2 cellular contexts compared by ENCODE assay signal in the genomic region with DNA sequence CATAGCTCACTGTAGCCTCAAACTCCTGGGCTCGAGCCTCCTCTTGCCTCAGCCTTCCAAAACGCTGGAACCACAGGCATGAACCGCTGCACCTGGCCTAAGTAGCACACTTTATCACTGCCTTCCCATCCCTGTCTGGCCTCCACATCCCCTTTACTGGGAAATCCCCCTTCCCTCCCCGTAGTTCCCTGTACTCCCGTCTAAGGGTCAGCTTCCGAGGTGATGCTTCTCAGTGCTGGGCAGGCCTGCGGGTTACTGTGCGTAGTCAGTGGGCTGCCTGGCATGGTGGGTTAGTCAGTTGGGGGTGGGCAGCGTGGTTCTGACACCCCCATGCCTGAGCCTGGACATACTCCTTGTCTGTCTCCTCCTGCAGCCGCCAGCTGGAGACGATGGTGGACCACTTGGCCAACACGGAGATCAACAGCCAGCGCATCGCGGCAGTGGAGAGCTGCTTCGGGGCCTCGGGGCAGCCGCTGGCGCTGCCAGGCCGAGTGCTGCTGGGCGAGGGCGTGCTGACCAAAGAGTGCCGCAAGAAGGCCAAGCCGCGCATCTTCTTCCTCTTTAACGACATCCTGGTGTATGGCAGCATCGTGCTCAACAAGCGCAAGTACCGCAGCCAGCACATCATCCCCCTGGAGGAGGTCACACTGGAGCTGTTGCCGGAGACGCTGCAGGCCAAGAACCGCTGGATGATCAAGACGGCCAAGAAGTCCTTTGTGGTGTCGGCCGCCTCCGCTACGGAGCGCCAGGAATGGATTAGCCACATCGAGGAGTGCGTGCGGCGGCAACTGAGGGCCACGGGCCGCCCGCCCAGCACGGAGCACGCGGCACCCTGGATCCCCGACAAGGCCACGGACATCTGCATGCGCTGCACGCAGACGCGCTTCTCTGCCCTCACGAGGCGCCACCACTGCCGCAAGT.
TF ChIP-seq lines count a peak whose summit lies in the region.

No MANE protein-coding gene starts in this region.

TF ChIP-seq in liver, 16 proteins besides CTCF, POLR2A, EP300 and RAD21:
- TF ChIP-seq GABPA (IDR thresholded peaks at IDR 0.05 in 1 of 2, conservative IDR thresholded peaks at IDR 0.05 in 1 of 2), result no peak
- no peak for TF ChIP-seq FOXA2 (IDR thresholded peaks at IDR 0.05)
- TF ChIP-seq NR2F2 (IDR thresholded peaks at IDR 0.05), result no peak
- no peak for TF ChIP-seq YY1 (IDR thresholded peaks at IDR 0.05)
- no peak for TF ChIP-seq TAF1 (conservative IDR thresholded peaks at IDR 0.05)
- TF ChIP-seq EGR1 (IDR thresholded peaks at IDR 0.05; ENCODE audit: low read depth in 2 of 2), result no peak
- TF ChIP-seq, protein P1, sequence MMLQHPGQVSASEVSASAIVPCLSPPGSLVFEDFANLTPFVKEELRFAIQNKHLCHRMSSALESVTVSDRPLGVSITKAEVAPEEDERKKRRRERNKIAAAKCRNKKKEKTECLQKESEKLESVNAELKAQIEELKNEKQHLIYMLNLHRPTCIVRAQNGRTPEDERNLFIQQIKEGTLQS (IDR thresholded peaks at IDR 0.05), result no peak
- no peak for TF ChIP-seq SP1 (IDR thresholded peaks at IDR 0.05)
- no peak for TF ChIP-seq FOXA1 (IDR thresholded peaks at IDR 0.05)
- TF ChIP-seq HNF4A (conservative IDR thresholded peaks at IDR 0.05), result no peak
- no peak for TF ChIP-seq MAX (IDR thresholded peaks at IDR 0.05)
- TF ChIP-seq ZBTB33 (IDR thresholded peaks at IDR 0.05), result no peak
- no peak for TF ChIP-seq HNF4G (IDR thresholded peaks at IDR 0.05)
- no peak for TF ChIP-seq JUND (IDR thresholded peaks at IDR 0.05)
- TF ChIP-seq RXRA (IDR thresholded peaks at IDR 0.05), result no peak

TF ChIP-seq in HepG2, 621 proteins besides CTCF, POLR2A, EP300 and RAD21:
- no peak for TF ChIP-seq CHD2 (IDR thresholded peaks at IDR 0.05; ENCODE audit: low read depth, low read length)
- no peak for TF ChIP-seq ATAD3A (CRISPR knock-in tag; IDR thresholded peaks at IDR 0.05)
- no peak for TF ChIP-seq ZNF691 (CRISPR knock-in tag; IDR thresholded peaks at IDR 0.05; ENCODE audit: borderline replicate concordance, low read depth)
- TF ChIP-seq ZNF501 (CRISPR knock-in tag; IDR thresholded peaks at IDR 0.05), result no peak
- TF ChIP-seq MEF2D (CRISPR knock-in tag; IDR thresholded peaks at IDR 0.05), result no peak
TF ChIP-seq in HepG2: peak in this region for 0.
